7 cellular contexts compared by ENCODE assay signal in genomic region chr16:2670027-2670426, GRCh38. TPM values are rescaled to one million over a fixed set of nuclear protein-coding genes. Genes with fewer than 3 reads are reported as not detected.
DNase-seq lines count a peak whose midpoint lies in the region; ATAC-seq and TF ChIP-seq lines count a peak whose summit lies in the region.
"Not testable (repeated sequence)": the region's sequence is repeated elsewhere in the genome, so short reads cannot be mapped to it uniquely, and the experiment has no call there.

No MANE protein-coding gene starts in this region.

- TF ChIP-seq CTCF in GM12864 (IDR thresholded peaks at IDR 0.05; ENCODE audit: low read depth, low read length, missing control alignments): peak; percentile 75
- peak; percentile 30 to 73 (median 58) for TF ChIP-seq CTCF in esophagus squamous epithelium (IDR thresholded peaks at IDR 0.05)
- peak; percentile 36 for TF ChIP-seq CTCF in lung (IDR thresholded peaks at IDR 0.05; ENCODE audit: control extremely low read depth, extremely low read depth)

- not testable (repeated sequence) for H3K9me3 Mint-ChIP-seq in activated naive CD4-positive, alpha-beta T cell treated with anti-CD3 and anti-CD28 coated beads, Interleukin-2, amount 50 U/mL, for 24 hours

- H3K27ac ChIP-seq in esophagus squamous epithelium: peak overlapping the region in 1 of 4 donors; percentile 57
- H3K27ac ChIP-seq in lung (ENCODE audit: low read depth in 1 of 2, low read length in 1 of 2): not testable (repeated sequence)

- H3K36me3 Mint-ChIP-seq in activated naive CD4-positive, alpha-beta T cell treated with anti-CD3 and anti-CD28 coated beads, Interleukin-2, amount 50 U/mL, for 24 hours: not testable (repeated sequence)

- peak overlapping the region; percentile 59 for H3K27ac Mint-ChIP-seq in activated naive CD4-positive, alpha-beta T cell treated with anti-CD3 and anti-CD28 coated beads, Interleukin-2, amount 50 U/mL, for 24 hours

- H3K9me3 ChIP-seq in esophagus squamous epithelium; lung (ENCODE audit: control insufficient read depth in 2 of 2, insufficient read depth in 1 of 2, low read length in 1 of 2): not testable (repeated sequence)

- H3K4me1 ChIP-seq in esophagus squamous epithelium: peaks cover 5 to 47% (median 16%) of the 10 kb centered on the region in 3 donors
- not testable (repeated sequence) for H3K4me1 ChIP-seq in lung (ENCODE audit: control insufficient read depth in 2 of 2, insufficient read depth in 2 of 2, low read length in 2 of 2)

- not testable (repeated sequence) for ATAC-seq in lung (ENCODE audit: insufficient read depth, low FRiP score)

- peak overlapping the region; percentile 73 for H3K4me3 Mint-ChIP-seq in activated naive CD4-positive, alpha-beta T cell treated with anti-CD3 and anti-CD28 coated beads, Interleukin-2, amount 50 U/mL, for 24 hours

- H3K27me3 ChIP-seq in esophagus squamous epithelium; lung (ENCODE audit: control insufficient read depth, insufficient read depth): not testable (repeated sequence)

- H3K4me1 Mint-ChIP-seq in activated naive CD4-positive, alpha-beta T cell treated with anti-CD3 and anti-CD28 coated beads, Interleukin-2, amount 50 U/mL, for 24 hours: peaks cover 36% of the 10 kb centered on the region

- not testable (repeated sequence) for H3K27me3 Mint-ChIP-seq in activated naive CD4-positive, alpha-beta T cell treated with anti-CD3 and anti-CD28 coated beads, Interleukin-2, amount 50 U/mL, for 24 hours

- H3K4me3 ChIP-seq in GM12864 (ENCODE audit: low read depth, low read length); lung: not testable (repeated sequence)
- peak overlapping the region in 1 of 4 donors; percentile 41 for H3K4me3 ChIP-seq in esophagus squamous epithelium

- not testable (repeated sequence) for DNase-seq in GM12864 (ENCODE audit: low read depth); esophagus squamous epithelium (lab: John Stamatoyannopoulos, UW)
- DNase-seq in NCI-H2196 (lab: John Stamatoyannopoulos, UW; ENCODE audit: unreplicated experiment): peak; percentile 39
- peak; percentile 52 for DNase-seq in UCSD-AML1 (lab: John Stamatoyannopoulos, UW; ENCODE audit: unreplicated experiment)
- DNase-seq in lung (ENCODE audit: low spot score): peak; percentile 69
- peak; percentile 77 for DNase-seq in stimulated activated CD4-positive, alpha-beta T cell treated with anti-CD3 and anti-CD28 coated beads, Interleukin-15, amount 100 ng/mL, for 24 hours

- 5 to 8% methylated on average over 8 to 11 of the region's 14 CpGs for WGBS in esophagus squamous epithelium, 2 donors
- 9 to 17% methylated on average over 14 of the region's 14 CpGs for WGBS in lung, 2 donors

- not testable (repeated sequence) for TF ChIP-seq POLR2A in esophagus squamous epithelium (IDR thresholded peaks at IDR 0.05)

- intact Hi-C loops in esophagus squamous epithelium (cut with DNase I): not testable (repeated sequence)

- H3K36me3 ChIP-seq in esophagus squamous epithelium: peaks cover 0 to 50% (median 0%) of the 10 kb centered on the region in 3 donors
- not testable (repeated sequence) for H3K36me3 ChIP-seq in lung (ENCODE audit: control insufficient read depth in 2 of 2, insufficient read depth in 2 of 2, low read length in 2 of 2)

RNA-seq across cellular contexts. Expression of gene KCTD5, which starts 12.3 kb away (rescaled TPM):
- 10 to 100 TPM; 24.8 to 51.9 (median 40.3) TPM for total RNA-seq in esophagus squamous epithelium
- 10 to 100 TPM; 18.0 to 31.3 TPM for total RNA-seq in lung
- polyA plus RNA-seq in lung: 10 to 100 TPM; 17.1 to 31.8 TPM

RNA-seq across cellular contexts. Expression of gene PRSS27, which starts 50.0 kb away (rescaled TPM):
- total RNA-seq in esophagus squamous epithelium: 100 to 1,000 TPM; 188 to 463 (median 228) TPM
- 1 to 10 TPM; 1.1 to 2.4 TPM for total RNA-seq in lung
- polyA plus RNA-seq in lung: 1 to 10 TPM; 1.8 to 2.5 TPM

Comparison
In these comparisons a context has a peak if more than half of its experiments do, and no peak if none do; other contexts are left out.
1. RNA of gene PRSS27, which starts 50.0 kb away (total RNA-seq): 188 to 463 TPM in esophagus squamous epithelium; 1.1 to 2.4 TPM in lung; every median in the first group is over 10 times any median in the second.
2. Peak in every context shown above with its lines, with median percentiles within 50 percentile points of each other: CTCF ChIP-seq.